Comparison of ENCODE assay signal across 8 cellular contexts in the genomic region with DNA sequence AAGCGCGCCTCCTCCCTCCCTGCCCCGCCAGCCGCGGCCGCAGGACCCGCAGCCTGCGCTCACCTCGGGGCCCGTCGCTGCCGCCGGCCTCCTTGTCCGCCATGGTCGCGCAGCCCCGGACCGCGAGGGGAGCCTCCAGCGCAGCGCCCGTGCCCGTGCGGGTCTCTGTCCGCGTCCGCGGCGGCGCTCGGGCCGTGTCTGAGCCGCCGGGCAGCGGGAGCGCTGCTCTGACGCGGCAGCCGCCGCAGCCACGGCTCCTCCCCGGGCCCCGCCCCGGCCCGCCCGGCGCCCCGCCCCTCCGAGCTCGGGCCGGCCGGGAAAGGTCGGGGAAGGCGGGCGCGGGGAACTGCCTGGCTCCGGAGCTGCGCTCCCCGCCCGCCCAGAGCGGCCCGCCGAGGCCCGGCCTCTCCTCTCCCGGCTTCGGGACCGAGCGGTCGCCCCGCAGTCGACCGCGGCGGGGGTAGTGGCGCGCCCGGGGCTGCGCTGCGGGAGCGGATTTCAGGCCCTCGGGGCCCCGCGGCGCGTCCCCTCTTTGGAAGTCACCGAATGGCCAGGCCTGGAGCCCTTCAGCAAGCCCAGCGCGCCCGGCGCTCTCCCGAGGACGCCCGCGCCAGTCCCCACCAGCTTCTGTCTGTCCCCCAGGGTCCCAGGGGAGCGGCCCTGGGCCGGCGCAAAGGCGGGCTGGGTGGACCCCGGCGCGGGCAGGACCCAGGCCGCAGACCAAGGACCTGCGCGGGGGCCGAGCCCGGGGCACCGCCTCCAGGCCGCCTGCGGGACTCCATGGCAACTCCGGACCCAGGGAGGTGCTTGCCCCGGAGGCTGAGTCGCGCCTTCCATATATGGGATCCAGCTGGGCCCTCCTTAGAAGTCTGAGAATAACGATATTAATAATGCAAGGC. TPM values are rescaled to one million over a fixed set of nuclear protein-coding genes. Genes with fewer than 3 reads are reported as not detected.
DNase-seq lines count a peak whose midpoint lies in the region; ATAC-seq and TF ChIP-seq lines count a peak whose summit lies in the region.

A gene with protein sequence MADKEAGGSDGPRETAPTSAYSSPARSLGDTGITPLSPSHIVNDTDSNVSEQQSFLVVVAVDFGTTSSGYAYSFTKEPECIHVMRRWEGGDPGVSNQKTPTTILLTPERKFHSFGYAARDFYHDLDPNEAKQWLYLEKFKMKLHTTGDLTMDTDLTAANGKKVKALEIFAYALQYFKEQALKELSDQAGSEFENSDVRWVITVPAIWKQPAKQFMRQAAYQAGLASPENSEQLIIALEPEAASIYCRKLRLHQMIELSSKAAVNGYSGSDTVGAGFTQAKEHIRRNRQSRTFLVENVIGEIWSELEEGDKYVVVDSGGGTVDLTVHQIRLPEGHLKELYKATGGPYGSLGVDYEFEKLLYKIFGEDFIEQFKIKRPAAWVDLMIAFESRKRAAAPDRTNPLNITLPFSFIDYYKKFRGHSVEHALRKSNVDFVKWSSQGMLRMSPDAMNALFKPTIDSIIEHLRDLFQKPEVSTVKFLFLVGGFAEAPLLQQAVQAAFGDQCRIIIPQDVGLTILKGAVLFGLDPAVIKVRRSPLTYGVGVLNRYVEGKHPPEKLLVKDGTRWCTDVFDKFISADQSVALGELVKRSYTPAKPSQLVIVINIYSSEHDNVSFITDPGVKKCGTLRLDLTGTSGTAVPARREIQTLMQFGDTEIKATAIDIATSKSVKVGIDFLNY (minus strand): TSS at position 200 of the 899 bp plus-strand sequence. CDS start 97 bp downstream, at position 103.

- no peaks in the 10 kb centered on the region for H3K9me3 ChIP-seq in CD4-positive, CD25-positive, alpha-beta regulatory T cell (ENCODE audit: control insufficient read depth in 2 of 2, low read length in 2 of 2)
- H3K9me3 ChIP-seq in SJCRH30 (replicated peaks) = no peaks in the 10 kb centered on the region
- H3K9me3 ChIP-seq in heart right ventricle = no peaks in the 10 kb centered on the region

- H3K27me3 ChIP-seq in CD4-positive, CD25-positive, alpha-beta regulatory T cell (ENCODE audit: control insufficient read depth, insufficient read depth, low read length) = peaks cover 17% of the 10 kb centered on the region
- H3K27me3 ChIP-seq in SJCRH30 = peaks cover 5% of the 10 kb centered on the region; the same call in 1 of the 2 replicates
- peaks cover 0 to 76% (median 18%) of the 10 kb centered on the region in 7 donors for H3K27me3 ChIP-seq in heart right ventricle

- no peak within 1 kb of the TSS for H3K27ac ChIP-seq in CD4-positive, CD25-positive, alpha-beta regulatory T cell (ENCODE audit: insufficient read depth, low read length, poor library complexity, severe bottlenecking)
- no peak within 1 kb of the TSS; the same call in 1 of the 2 replicates for H3K27ac ChIP-seq in SJCRH30
- H3K27ac ChIP-seq in heart right ventricle = peak within 1 kb of the TSS; percentile 74 to 97 (median 95)
- H3K27ac ChIP-seq in urinary bladder (ENCODE audit: low read depth) = peak within 1 kb of the TSS; percentile 68

- H3K27ac Mint-ChIP-seq in CD4-positive, CD25-positive, alpha-beta regulatory T cell = no peak within 1 kb of the TSS
- no peak within 1 kb of the TSS for H3K27ac Mint-ChIP-seq in osteocyte (ENCODE audit: unreplicated experiment)

- H3K4me3 Mint-ChIP-seq in CD4-positive, CD25-positive, alpha-beta regulatory T cell = peak within 1 kb of the TSS in 3 of 4 donors; percentile 1 to 67 (median 65)
- H3K4me3 Mint-ChIP-seq in osteocyte (ENCODE audit: unreplicated experiment) = peak within 1 kb of the TSS; percentile 70

- no peak within 1 kb of the TSS for H3K4me3 ChIP-seq in CD4-positive, CD25-positive, alpha-beta regulatory T cell (ENCODE audit: low read depth, low read length)
- H3K4me3 ChIP-seq in SJCRH30 = peak within 1 kb of the TSS; percentile 74
- peak within 1 kb of the TSS; percentile 67 to 95 (median 84) for H3K4me3 ChIP-seq in heart right ventricle
- H3K4me3 ChIP-seq in urinary bladder (ENCODE audit: low read depth, low read length) = peak within 1 kb of the TSS; percentile 71

- peaks cover 11% of the 10 kb centered on the region for H3K4me1 ChIP-seq in CD4-positive, CD25-positive, alpha-beta regulatory T cell (ENCODE audit: control insufficient read depth, insufficient read depth, low read length, poor library complexity, severe bottlenecking)
- no peaks in the 10 kb centered on the region for H3K4me1 ChIP-seq in SJCRH30
- peaks cover 3 to 19% (median 17%) of the 10 kb centered on the region in 9 donors for H3K4me1 ChIP-seq in heart right ventricle
- H3K4me1 ChIP-seq in urinary bladder (ENCODE audit: insufficient read depth) = no peaks in the 10 kb centered on the region

- H3K27me3 Mint-ChIP-seq in CD4-positive, CD25-positive, alpha-beta regulatory T cell = peaks cover 50% of the 10 kb centered on the region
- peaks cover 4% of the 10 kb centered on the region for H3K27me3 Mint-ChIP-seq in osteocyte (ENCODE audit: unreplicated experiment)

- WGBS in heart right ventricle, 2 donors = 0 to 1% methylated on average over 65 to 113 of the region's 114 CpGs
- WGBS in urinary bladder = under 1% methylated on average over 111 of the region's 114 CpGs

- H3K9me3 Mint-ChIP-seq in CD4-positive, CD25-positive, alpha-beta regulatory T cell = no peaks in the 10 kb centered on the region
- H3K9me3 Mint-ChIP-seq in osteocyte (ENCODE audit: unreplicated experiment) = no peaks in the 10 kb centered on the region

- ATAC-seq in CD4-positive, CD25-positive, alpha-beta regulatory T cell (ENCODE audit: low read depth in 2 of 2) = peak; percentile 46
- peak; percentile 90 for ATAC-seq in GM19328 (IDR thresholded peaks at IDR 0.05; ENCODE audit: unreplicated experiment)
- peak; percentile 47 for ATAC-seq in HG03378 (IDR thresholded peaks at IDR 0.05; ENCODE audit: unreplicated experiment)
- peak; percentile 87 to 95 (median 94) for ATAC-seq in heart right ventricle

- intact Hi-C loops in heart right ventricle (cut with DNase I) = loop anchor here in 8 of 10 donors (2.0 to 10.0 kb wide), 5 partner anchors 48 to 60 kb away; no protein-coding TSS in a partner anchor

- peaks cover 0 to 13% (median 1%) of the 10 kb centered on the region in 4 donors for H3K4me1 Mint-ChIP-seq in CD4-positive, CD25-positive, alpha-beta regulatory T cell
- H3K4me1 Mint-ChIP-seq in osteocyte (ENCODE audit: unreplicated experiment) = peaks cover 6% of the 10 kb centered on the region

- no peaks in the 10 kb centered on the region for H3K36me3 ChIP-seq in CD4-positive, CD25-positive, alpha-beta regulatory T cell (ENCODE audit: control insufficient read depth, insufficient read depth, low read length)
- no peaks in the 10 kb centered on the region for H3K36me3 ChIP-seq in SJCRH30
- no peaks in the 10 kb centered on the region for H3K36me3 ChIP-seq in heart right ventricle
- H3K36me3 ChIP-seq in urinary bladder (ENCODE audit: insufficient read depth) = no peaks in the 10 kb centered on the region

- peak in 2 of 3 donors; percentile 15 to 19 for DNase-seq in CD4-positive, CD25-positive, alpha-beta regulatory T cell
- DNase-seq in SJCRH30 = peak; percentile 63 to 73
- DNase-seq in amniotic epithelial cell (ENCODE audit: low read depth) = peak; percentile 89
- peak; percentile 73 to 82 for DNase-seq in heart right ventricle
- peak; percentile 92 for DNase-seq in osteocyte (ENCODE audit: extremely low spot score, unreplicated experiment)

- no peaks in the 10 kb centered on the region for H3K36me3 Mint-ChIP-seq in CD4-positive, CD25-positive, alpha-beta regulatory T cell
- H3K36me3 Mint-ChIP-seq in osteocyte (ENCODE audit: unreplicated experiment) = no peaks in the 10 kb centered on the region

- no peak for TF ChIP-seq CTCF in heart right ventricle (IDR thresholded peaks at IDR 0.05)
- no peak for TF ChIP-seq CTCF in osteocyte (IDR thresholded peaks at IDR 0.05)

RNA-seq across cellular contexts. Expression of the gene that starts here (rescaled TPM):
- total RNA-seq in CD4-positive, CD25-positive, alpha-beta regulatory T cell = 0.72 TPM
- 1 to 10 TPM in 2 of 4 donors, under 1 TPM in 2; 0.75 to 2.1 (median 1.3) TPM for polyA plus RNA-seq in CD4-positive, CD25-positive, alpha-beta regulatory T cell
- total RNA-seq in SJCRH30 (2014; rRNA removed; shearing (Covaris generic)) = 0.79 and 1.3 TPM in 2 replicates
- 10 to 100 TPM in 6 of 10 donors, 1 to 10 TPM in 4; 9.1 to 18.1 (median 10.7) TPM for total RNA-seq in heart right ventricle
- polyA plus RNA-seq in heart right ventricle = 1 to 10 TPM; 5.1 to 7.2 TPM
- total RNA-seq in osteocyte = 3.9 and 4.0 TPM in 2 replicates
- total RNA-seq in urinary bladder = 24.4 TPM
- 9.1 TPM for polyA plus RNA-seq in urinary bladder

Comparison
In these comparisons a context has a peak if more than half of its experiments do, and no peak if none do; other contexts are left out.
1. DNase-seq: peak in every context shown above with its lines; median percentile 92 in osteocyte; 89 in amniotic epithelial cell; 78 in heart right ventricle; 68 in SJCRH30; 17 in CD4-positive, CD25-positive, alpha-beta regulatory T cell.
2. H3K27ac ChIP-seq: peak in heart right ventricle (10 of 10) and urinary bladder (single experiment); none in CD4-positive, CD25-positive, alpha-beta regulatory T cell (single experiment) and SJCRH30 (single experiment).
3. Peak in every context shown above with its lines, with median percentiles within 50 percentile points of each other: ATAC-seq.